In the genomic region with DNA sequence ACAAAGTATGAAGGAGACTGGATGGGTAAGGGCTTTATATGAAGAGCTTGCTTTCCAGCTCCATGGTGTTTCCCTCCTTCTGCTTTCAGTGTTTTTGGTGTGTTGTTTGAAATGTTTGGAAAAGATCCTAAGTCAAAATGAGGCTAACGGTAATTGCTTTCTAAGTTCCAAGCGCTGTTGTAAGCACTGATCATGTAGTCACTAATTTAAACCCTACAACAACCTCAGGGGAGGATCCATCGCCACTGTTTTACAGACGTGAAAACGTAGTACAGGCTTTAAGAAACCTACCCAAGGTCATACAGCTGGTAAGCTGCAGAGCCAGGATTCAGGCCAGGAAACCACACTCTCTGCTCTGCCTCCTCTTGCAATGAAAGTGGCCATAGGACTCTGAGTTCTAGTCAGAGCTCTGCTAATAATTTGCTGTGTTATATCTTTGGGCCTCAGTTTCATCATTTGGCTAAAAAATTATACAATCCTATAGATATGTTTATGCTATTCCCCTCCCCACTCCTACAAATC, we compare ENCODE assay signal across 22 cellular contexts.
A peak's percentile ranks its signal among the peaks of the same experiment; 100 is the strongest.
DNase-seq lines count a peak whose midpoint lies in the region; ATAC-seq, FAIRE-seq and TF ChIP-seq lines count a peak whose summit lies in the region.
"Had no signal": no experiment of that assay in that cellular context is flagged by ENCODE, and none has a peak within 500 bp of the region (broad histone marks: within the 10 kb centered on the region; RNA-seq: fewer than 3 reads in every experiment).

No MANE protein-coding gene starts in this region.

- H3K9me3 ChIP-seq in HEK293 (ENCODE audit: control insufficient read depth, insufficient read depth, low read depth, low read length) (no peaks in the 10 kb centered on the region), H1 (ENCODE audit: insufficient read depth in 2 of 2, low read depth in 1 of 2, low read length in 1 of 2) (no peaks in the 10 kb centered on the region), skeletal muscle tissue (ENCODE audit: control insufficient read depth in 3 of 3, low read length in 3 of 3) (no peaks in the 10 kb centered on the region), left lung (no peaks in the 10 kb centered on the region), MG63 (no peaks in the 10 kb centered on the region)
- H3K9me3 ChIP-seq: Caco-2 had no signal

- H3K27me3 ChIP-seq in H1 (replicated peaks in 1 of 4; ENCODE audit: control insufficient read depth in 3 of 4, extremely low read depth in 1 of 4, insufficient read depth in 3 of 4, low read length in 3 of 4) (no peaks in the 10 kb centered on the region), skeletal muscle tissue (ENCODE audit: control insufficient read depth in 3 of 3, insufficient read depth in 3 of 3, low read length in 3 of 3) (no peaks in the 10 kb centered on the region), left lung (no peaks in the 10 kb centered on the region), MG63 (no peaks in the 10 kb centered on the region)

- H3K36me3 ChIP-seq in HEK293 (ENCODE audit: control insufficient read depth in 2 of 2, insufficient read depth in 1 of 2, low read length in 2 of 2), result no peaks in the 10 kb centered on the region
- H3K36me3 ChIP-seq in H1 (ENCODE audit: control insufficient read depth in 2 of 4, insufficient read depth in 4 of 4, low read length in 3 of 4), result no peaks in the 10 kb centered on the region
- no peaks in the 10 kb centered on the region for H3K36me3 ChIP-seq in skeletal muscle tissue (ENCODE audit: control insufficient read depth in 3 of 3, insufficient read depth in 3 of 3, low read length in 3 of 3)
- H3K36me3 ChIP-seq in left lung, result no peaks in the 10 kb centered on the region
- H3K36me3 ChIP-seq in MG63, result no peaks in the 10 kb centered on the region

- no peaks in the 10 kb centered on the region for H3K36me3 Mint-ChIP-seq in stimulated activated effector memory CD8-positive, alpha-beta T cell treated with anti-CD3 and anti-CD28 coated beads, Interleukin-12 subunit alpha, Interleukin-12 subunit beta, amount 100 ng/mL, for 72 hours

- TF ChIP-seq CTCF in HEK293 (tag by site-specific recombination; IDR thresholded peaks at IDR 0.05) (no peak), H1 (IDR thresholded peaks at IDR 0.05; ENCODE audit: control extremely low read depth in 1 of 3, insufficient read depth in 1 of 3, low read depth in 1 of 3, low read length in 3 of 3) (no peak), left lung (IDR thresholded peaks at IDR 0.05) (no peak)

- no peaks in the 10 kb centered on the region for H3K79me1 ChIP-seq in H1 (ENCODE audit: low read depth, low read length)

- 87% methylated on average over 5 of the region's 5 CpGs; no CpG with 5 or more reads in 1 of the 2 experiments for WGBS in H1 (ENCODE audit: extremely low coverage in 1 of 2, insufficient coverage in 1 of 2, insufficient read length in 1 of 2, insufficient replicate concordance in 2 of 2, low coverage in 1 of 2, low lambda C conversion rate in 2 of 2, missing lambda C conversion rate in 1 of 2), 2 experiments

- no peak for TF ChIP-seq EP300 in H1 (IDR thresholded peaks at IDR 0.05; ENCODE audit: borderline replicate concordance in 1 of 2, low read depth in 2 of 2, low read length in 2 of 2)

- POLR2A ChIA-PET in HEK293 (lab: Yijun Ruan, JAX) (interaction anchor here (0.6 kb wide), 1 partner anchor 239 kb away, joined by 6 read pairs; no protein-coding TSS in a partner anchor), H1 (lab: Charles Lee; ENCODE audit: partially characterized antibody) (no interaction called here)

- no peak overlapping the region for H3K4me3 Mint-ChIP-seq in stimulated activated effector memory CD8-positive, alpha-beta T cell treated with anti-CD3 and anti-CD28 coated beads, Interleukin-12 subunit alpha, Interleukin-12 subunit beta, amount 100 ng/mL, for 72 hours
- H3K4me3 Mint-ChIP-seq: CD4-positive, alpha-beta T cell had no signal

- H3K9ac ChIP-seq in H1 (replicated peaks in 1 of 4; ENCODE audit: extremely low read depth in 1 of 4, low read depth in 3 of 4, low read length in 3 of 4) (no peak overlapping the region), skeletal muscle tissue (ENCODE audit: low read depth in 1 of 3, low read length in 3 of 3) (no peak overlapping the region)
- H3K9ac ChIP-seq: GM23248 had no signal

- no peak for TF ChIP-seq RAD21 in H1 (IDR thresholded peaks at IDR 0.05 in 1 of 2, conservative IDR thresholded peaks at IDR 0.05 in 1 of 2; ENCODE audit: low read depth in 2 of 2, low read length in 2 of 2)

- FAIRE-seq in H1 (lab: Jason Lieb, UNC), result no peak
- FAIRE-seq: RCC 7860 had no signal

- no peak overlapping the region for H2BK5ac ChIP-seq in H1 (ENCODE audit: low read depth, low read length)

- CTCF ChIA-PET in HEK293 (lab: Yijun Ruan, JAX), result no interaction called here
- CTCF ChIA-PET in H1 (lab: Charles Lee; ENCODE audit: partially characterized antibody), result interaction anchor here (0.9 to 1.6 kb wide), 6 partner anchors 9 to 601 kb away, joined by 3 to 5 read pairs (median 4); no protein-coding TSS in a partner anchor

- H3K18ac ChIP-seq in H1 (ENCODE audit: extremely low read depth, low read length), result no peak overlapping the region

- no peak overlapping the region for H4K5ac ChIP-seq in H1 (ENCODE audit: insufficient read length, low read depth, low read length)

- no peaks in the 10 kb centered on the region for H4K20me1 ChIP-seq in H1 (replicated peaks in 1 of 2; ENCODE audit: control insufficient read depth in 1 of 2, insufficient read depth in 2 of 2, low read length in 2 of 2)

- no peak overlapping the region for H4K91ac ChIP-seq in H1 (replicated peaks; ENCODE audit: insufficient read length, low read length)

- no peak overlapping the region for H2BK120ac ChIP-seq in H1 (replicated peaks; ENCODE audit: low read depth, low read length)

- H3K4me2 ChIP-seq in H1 (ENCODE audit: insufficient read depth in 1 of 2, low read depth in 2 of 2, low read length in 2 of 2), result no peak overlapping the region

- no peak overlapping the region for H2AFZ ChIP-seq in H1 (ENCODE audit: low read length)
- H2AFZ ChIP-seq: GM23248 had no signal

- no peaks in the 10 kb centered on the region for H3K79me2 ChIP-seq in H1 (ENCODE audit: control insufficient read depth in 1 of 2, insufficient read depth in 2 of 2, low read length in 2 of 2)

- H2BK15ac ChIP-seq in H1 (ENCODE audit: low read length), result no peak overlapping the region

- H3K4me1 Mint-ChIP-seq in stimulated activated effector memory CD8-positive, alpha-beta T cell treated with anti-CD3 and anti-CD28 coated beads, Interleukin-12 subunit alpha, Interleukin-12 subunit beta, amount 100 ng/mL, for 72 hours, result no peaks in the 10 kb centered on the region

- no peak for TF ChIP-seq POLR2A in H1 (IDR thresholded peaks at IDR 0.05; ENCODE audit: control extremely low read depth in 1 of 2, low read depth in 2 of 2, low read length in 2 of 2)

- H3K4me1 ChIP-seq in HEK293 (ENCODE audit: control insufficient read depth, insufficient read depth, low read length) (peaks cover 11% of the 10 kb centered on the region), H1 (replicated peaks in 1 of 4; ENCODE audit: control insufficient read depth in 3 of 4, insufficient read depth in 4 of 4, low read length in 3 of 4) (no peaks in the 10 kb centered on the region), skeletal muscle tissue (ENCODE audit: control insufficient read depth in 3 of 3, insufficient read depth in 3 of 3, low read length in 3 of 3) (peaks cover 30 to 59% (median 50%) of the 10 kb centered on the region in 3 donors), left lung (peaks cover 0 to 7% of the 10 kb centered on the region in 2 donors)

- no peak overlapping the region for H3K27ac Mint-ChIP-seq in stimulated activated effector memory CD8-positive, alpha-beta T cell treated with anti-CD3 and anti-CD28 coated beads, Interleukin-12 subunit alpha, Interleukin-12 subunit beta, amount 100 ng/mL, for 72 hours
- H3K27ac Mint-ChIP-seq: CD4-positive, alpha-beta T cell had no signal

- no peak for DNase-seq in H1 (ENCODE audit: low read depth in 1 of 2, low spot score in 2 of 2)
- DNase-seq in iris pigment epithelial cell (ENCODE audit: low read depth), result peak; percentile 25
- DNase-seq in stimulated activated effector memory CD8-positive, alpha-beta T cell treated with anti-CD3 and anti-CD28 coated beads, Interleukin-12 subunit alpha, Interleukin-12 subunit beta, amount 100 ng/mL, for 72 hours (ENCODE audit: low spot score in 2 of 2), result no peak
- DNase-seq in SW 1271 (lab: John Stamatoyannopoulos, UW), result no peak
- DNase-seq in left lung, result no peak
- DNase-seq in MG63, result no peak
- DNase-seq: Caco-2; CD4-positive, alpha-beta T cell; DMS153; GF-D8; GM23248; HCEC 1CT; Kasumi-1; NCI-H1105; NCI-H2081; NCI-H2171 treated with DMSO at 0.1 percent for 48 hours; NCI-H446; NK-92 treated with Interleukin-12 subunit alpha and Interleukin-12 subunit beta, amount 100 ng/mL, for 24 hours had no signal

- H4K8ac ChIP-seq in H1 (ENCODE audit: extremely low read depth, insufficient read depth, low read length), result no peak overlapping the region

- H3K4me3 ChIP-seq in HEK293 (ENCODE audit: low read depth, low read length), result no peak overlapping the region
- no peak overlapping the region for H3K4me3 ChIP-seq in H1 (ENCODE audit: extremely low read depth in 1 of 4, insufficient read depth in 2 of 4, low read depth in 3 of 4, low read length in 4 of 4)
- H3K4me3 ChIP-seq in skeletal muscle tissue (ENCODE audit: low read length in 3 of 3), result no peak overlapping the region
- H3K4me3 ChIP-seq in left lung, result no peak overlapping the region
- H3K4me3 ChIP-seq in MG63, result no peak overlapping the region
- H3K4me3 ChIP-seq: GM23248 had no signal

- H3K9me3 Mint-ChIP-seq in stimulated activated effector memory CD8-positive, alpha-beta T cell treated with anti-CD3 and anti-CD28 coated beads, Interleukin-12 subunit alpha, Interleukin-12 subunit beta, amount 100 ng/mL, for 72 hours, result no peaks in the 10 kb centered on the region
- H3K9me3 Mint-ChIP-seq: CD4-positive, alpha-beta T cell had no signal

- H2AK5ac ChIP-seq in H1 (ENCODE audit: low read depth, low read length), result 0 out of 2 replicates have a peak overlapping the region, but pooled peaks have one; percentile 15

- H3K56ac ChIP-seq in H1 (replicated peaks; ENCODE audit: insufficient read length, low read depth, low read length), result no peak overlapping the region

- H3K14ac ChIP-seq in H1 (ENCODE audit: insufficient read length), result no peak overlapping the region

- H2BK20ac ChIP-seq in H1 (ENCODE audit: low read length), result no peak overlapping the region

- H3K23ac ChIP-seq in H1 (ENCODE audit: insufficient read length), result no peak overlapping the region

- intact Hi-C loops in left lung (cut with DNase I), result no loop called here

- H2BK12ac ChIP-seq in H1 (ENCODE audit: low read depth, low read length), result no peak overlapping the region

- H3K4ac ChIP-seq in H1 (replicated peaks; ENCODE audit: insufficient read length, low read depth, low read length), result no peak overlapping the region

- H3K23me2 ChIP-seq in H1 (ENCODE audit: low read depth, low read length), result no peaks in the 10 kb centered on the region

- no peak for ATAC-seq in stimulated activated effector memory CD8-positive, alpha-beta T cell treated with anti-CD3 and anti-CD28 coated beads, Interleukin-12 subunit alpha, Interleukin-12 subunit beta, amount 100 ng/mL, for 72 hours
- no peak for ATAC-seq in left lung
- ATAC-seq: Right ventricle myocardium inferior had no signal

- no peak overlapping the region for H3K27ac ChIP-seq in HEK293 (ENCODE audit: extremely low read depth, low read depth, low read length)
- no peak overlapping the region for H3K27ac ChIP-seq in H1 (ENCODE audit: low read depth, low read length)
- peak overlapping the region; percentile 21 for H3K27ac ChIP-seq in skeletal muscle tissue (ENCODE audit: low read depth, low read length)
- no peak overlapping the region for H3K27ac ChIP-seq in left lung
- H3K27ac ChIP-seq: GM23248 had no signal
